ENCODE assay signal across 9 cellular contexts in genomic region chr2:50388324-50388723, GRCh38.
"Had no signal": no experiment of that assay in that cellular context is flagged by ENCODE, and none has a peak within 500 bp of the region (broad histone marks: within the 10 kb centered on the region; RNA-seq: fewer than 3 reads in every experiment).

No MANE protein-coding gene starts in this region.

- FAIRE-seq: H1, H54, HTR-8/SVneo, K562 had no signal

- DNase-seq: H9, HCEC 1CT, IMR-90, KG1 had no signal

- H3K4me3 ChIP-seq: GM23338, K562 had no signal

- ATAC-seq: GM23338, K562 had no signal
